Comparison of ENCODE assay signal across 1 cellular context in the genomic region with DNA sequence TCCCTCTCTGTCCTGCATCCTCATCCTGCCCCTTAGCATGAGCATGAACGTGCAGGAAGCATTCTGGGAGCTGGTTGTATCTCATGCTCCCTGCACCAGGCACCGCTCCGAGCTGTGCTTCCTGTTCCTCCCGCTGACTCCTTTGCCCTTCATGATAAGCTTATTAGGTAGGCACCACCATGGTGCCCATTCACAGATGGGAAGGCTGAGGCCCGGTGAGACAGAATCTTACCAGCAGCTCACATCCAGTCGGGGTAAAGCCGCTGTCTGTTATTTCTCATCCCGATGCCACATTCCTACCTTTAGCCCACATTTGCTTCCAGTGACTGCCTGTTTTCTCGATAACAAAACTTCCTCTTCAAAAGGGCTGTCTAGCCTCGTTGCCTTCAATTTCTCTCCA.
TF ChIP-seq lines count a peak whose summit lies in the region.

No MANE protein-coding gene starts in this region.

TF ChIP-seq in HepG2, 621 proteins besides CTCF, POLR2A, EP300 and RAD21:
- TF ChIP-seq ZNF629 (CRISPR knock-in tag; conservative IDR thresholded peaks at IDR 0.05) (peak; percentile 47; the same call in 1 of the 2 replicates), ATF1 (CRISPR knock-in tag; IDR thresholded peaks at IDR 0.05) (no peak)
TF ChIP-seq in HepG2: peak in this region for 1.
